ENCODE assay signal across 8 cellular contexts in genomic region chr20:35772563-35773058, GRCh38. TPM values are rescaled to one million over a fixed set of nuclear protein-coding genes. Genes with fewer than 3 reads are reported as not detected.
DNase-seq lines count a peak whose midpoint lies in the region; ATAC-seq and TF ChIP-seq lines count a peak whose summit lies in the region.

No MANE protein-coding gene starts in this region.

- POLR2A ChIA-PET in BJ (lab: Charles Lee) = no interaction called here

- peak overlapping the region; percentile 77 for H3K4me3 ChIP-seq in BJ (ENCODE audit: low read depth, low read length)
- peak overlapping the region; percentile 92 for H3K4me3 ChIP-seq in NB4 (ENCODE audit: low read depth, low read length)
- peak overlapping the region; percentile 86 for H3K4me3 ChIP-seq in ectodermal cell (ENCODE audit: insufficient read depth, low read depth, low read length)

- intact Hi-C loops in posterior cingulate gyrus (cut with DNase I) = no loop called here

- H3K27ac Mint-ChIP-seq in nephron progenitor cell = peak overlapping the region; percentile 98

- H3K36me3 ChIP-seq in BJ (ENCODE audit: control insufficient read depth, insufficient read depth, low read length) = no peaks in the 10 kb centered on the region
- H3K36me3 ChIP-seq in ectodermal cell (ENCODE audit: control insufficient read depth, insufficient read depth, low read length) = no peaks in the 10 kb centered on the region

- peaks cover 54% of the 10 kb centered on the region for H3K4me1 Mint-ChIP-seq in nephron progenitor cell

- no peak for ATAC-seq in GM21423 (IDR thresholded peaks at IDR 0.05; ENCODE audit: unreplicated experiment)

- CTCF ChIA-PET in BJ (lab: Yijun Ruan, JAX) = interaction anchor here (1.2 kb wide), 1 partner anchor 8 kb away, joined by 3 read pairs; no protein-coding TSS in a partner anchor

- H3K27me3 ChIP-seq in BJ (ENCODE audit: control insufficient read depth, insufficient read depth, low read length) = no peaks in the 10 kb centered on the region
- H3K27me3 ChIP-seq in ectodermal cell (ENCODE audit: control insufficient read depth, insufficient read depth, low read length, poor library complexity, severe bottlenecking) = no peaks in the 10 kb centered on the region

- H3K36me3 Mint-ChIP-seq in nephron progenitor cell (ENCODE audit: low read depth) = peaks cover 22% of the 10 kb centered on the region

- no peak for DNase-seq in BJ (ENCODE audit: low read depth)
- peak; percentile 18 for DNase-seq in NB4 (ENCODE audit: low read depth)
- no peak for DNase-seq in nephron progenitor cell
- DNase-seq in SIG-M5 (lab: John Stamatoyannopoulos, UW) = no peak
- no peak for DNase-seq in posterior cingulate gyrus
- no peak for DNase-seq in activated CD8-positive, alpha-beta memory T cell treated with anti-CD3 and anti-CD28 coated beads for 24 hours

- no peak for TF ChIP-seq POLR2A in NB4 (IDR thresholded peaks at IDR 0.05; ENCODE audit: extremely low read depth, insufficient read length)

- peaks cover 9% of the 10 kb centered on the region for H3K27me3 Mint-ChIP-seq in nephron progenitor cell (ENCODE audit: low read depth, poor library complexity)

- peak overlapping the region; percentile 48 for H3K27ac ChIP-seq in ectodermal cell (ENCODE audit: insufficient read depth, low read depth, low read length, poor library complexity, severe bottlenecking)

- H3K9me3 ChIP-seq in ectodermal cell (ENCODE audit: control insufficient read depth, low read length) = no peaks in the 10 kb centered on the region

- no peak for TF ChIP-seq CTCF in BJ (IDR thresholded peaks at IDR 0.05; ENCODE audit: insufficient read depth, low read depth, low read length)
- TF ChIP-seq CTCF in NB4 (IDR thresholded peaks at IDR 0.05; ENCODE audit: low read depth, low read length) = no peak
- TF ChIP-seq CTCF in nephron progenitor cell (IDR thresholded peaks at IDR 0.05) = no peak

- H3K4me1 ChIP-seq in ectodermal cell (ENCODE audit: control insufficient read depth, insufficient read depth, low read length) = peaks cover 21% of the 10 kb centered on the region

- peaks cover 9% of the 10 kb centered on the region for H3K9me3 Mint-ChIP-seq in nephron progenitor cell

- H3K4me3 Mint-ChIP-seq in nephron progenitor cell = peak overlapping the region; percentile 99

- WGBS in ectodermal cell, 2 experiments = 14 to 24% methylated on average over 7 to 8 of the region's 8 CpGs

RNA-seq across cellular contexts. Expression of gene PHF20, which starts 0.8 kb away (rescaled TPM):
- 23.5 and 24.9 TPM in 2 replicates for polyA plus RNA-seq in BJ (2011; rRNA removed)
- polyA minus RNA-seq in BJ (2011; rRNA and poly(A)+ RNA removed) = 35.4 and 41.1 TPM in 2 replicates
- 61.5 TPM for polyA plus RNA-seq in ectodermal cell (2013, experiment 1 of 4)
- 58.3 TPM for polyA plus RNA-seq in ectodermal cell (2013, experiment 2 of 4)
- polyA plus RNA-seq in ectodermal cell (2013, experiment 3 of 4) = 44.9 TPM
- 46.0 TPM for polyA plus RNA-seq in ectodermal cell (2013, experiment 4 of 4)

RNA-seq across cellular contexts. Expression of gene RBM39, which starts 30.6 kb away (rescaled TPM):
- 63.5 and 107 TPM in 2 replicates for polyA plus RNA-seq in BJ (2011; rRNA removed)
- 73.8 and 98.4 TPM in 2 replicates for polyA minus RNA-seq in BJ (2011; rRNA and poly(A)+ RNA removed)
- 295 TPM for polyA plus RNA-seq in ectodermal cell (2013, experiment 1 of 4)
- 250 TPM for polyA plus RNA-seq in ectodermal cell (2013, experiment 2 of 4)
- polyA plus RNA-seq in ectodermal cell (2013, experiment 3 of 4) = 241 TPM
- polyA plus RNA-seq in ectodermal cell (2013, experiment 4 of 4) = 256 TPM
